Comparison of ENCODE assay signal across 8 cellular contexts in genomic region chr19:9768175-9769112, GRCh38. TPM values are rescaled to one million over a fixed set of nuclear protein-coding genes. Genes with fewer than 3 reads are reported as not detected.
A peak's percentile ranks its signal among the peaks of the same experiment; 100 is the strongest.
DNase-seq lines count a peak whose midpoint lies in the region; ATAC-seq and TF ChIP-seq lines count a peak whose summit lies in the region.

Gene ZNF846, minus strand, starts transcription at chr19:9768738. Its CDS starts 3,788 bp downstream, at chr19:9764950.

- intact Hi-C loops in IMR-90 (cut with micrococcal nuclease) = loop anchor here (1.0 kb wide), 3 partner anchors 17 to 147 kb away; partner anchors contain the start of genes ZNF561 and ZNF562

- H3K27me3 Mint-ChIP-seq in activated T-cell treated with anti-CD3 and anti-CD28 coated beads, Interleukin-2, amount 50 U/mL, for 24 hours = no peaks in the 10 kb centered on the region

- peak within 1 kb of the TSS; percentile 95 for H2AFZ ChIP-seq in IMR-90 (replicated peaks; ENCODE audit: low read length, poor library complexity)

- H3K9me3 ChIP-seq in IMR-90 (ENCODE audit: control insufficient read depth, insufficient read depth, low read length) = peaks cover 2% of the 10 kb centered on the region; the same call in 1 of the 2 replicates

- no peaks in the 10 kb centered on the region for H3K9me1 ChIP-seq in IMR-90 (ENCODE audit: insufficient read depth, low read length)

- in situ Hi-C loops in IMR-90 (cut with MboI; ENCODE audit: low sequenced_read_pairs) = no loop called here

- H3K23ac ChIP-seq in IMR-90 (ENCODE audit: low read depth, low read length) = peak within 1 kb of the TSS; percentile 87

- peak within 1 kb of the TSS; percentile 98 for H3K4ac ChIP-seq in IMR-90 (ENCODE audit: low read depth, low read length)

- WGBS in IMR-90 (ENCODE audit: extremely low coverage in 2 of 2, insufficient read length in 1 of 2), 2 experiments = 0% methylated on average over 49 of the region's 65 CpGs; no CpG with 5 or more reads in 1 of the 2 experiments

- H3K56ac ChIP-seq in IMR-90 (ENCODE audit: extremely low read depth, insufficient read depth, low read length) = peak within 1 kb of the TSS; percentile 96

- H4K91ac ChIP-seq in IMR-90 (ENCODE audit: insufficient read depth, low read depth, low read length) = peak within 1 kb of the TSS; percentile 96

- no peaks in the 10 kb centered on the region for H4K20me1 ChIP-seq in IMR-90 (ENCODE audit: insufficient read depth, low read length)

- H2BK120ac ChIP-seq in IMR-90 (ENCODE audit: low read depth, low read length) = peak within 1 kb of the TSS; percentile 93

- H3K27ac ChIP-seq in IMR-90 (ENCODE audit: insufficient read depth, low read length) = peak within 1 kb of the TSS; percentile 94

- TF ChIP-seq RAD21 in IMR-90 (IDR thresholded peaks at IDR 0.05; ENCODE audit: low read length) = no peak

- peak within 1 kb of the TSS; percentile 47 for H2AK9ac ChIP-seq in IMR-90 (replicated peaks; ENCODE audit: low read depth, low read length, poor library complexity)

- peak within 1 kb of the TSS; percentile 99 for H3K27ac Mint-ChIP-seq in activated T-cell treated with anti-CD3 and anti-CD28 coated beads, Interleukin-2, amount 50 U/mL, for 24 hours

- TF ChIP-seq POLR2A in IMR-90 (IDR thresholded peaks at IDR 0.05; ENCODE audit: low read depth, low read length) = peak; percentile 19; the same call in 1 of the 2 replicates

- peak within 1 kb of the TSS; percentile 92 for H3K4me3 Mint-ChIP-seq in activated T-cell treated with anti-CD3 and anti-CD28 coated beads, Interleukin-2, amount 50 U/mL, for 24 hours

- no peaks in the 10 kb centered on the region for H3K27me3 ChIP-seq in IMR-90 (ENCODE audit: control insufficient read depth, insufficient read depth, low read length)

- CTCF ChIA-PET in IMR-90 (lab: Yijun Ruan, JAX) = interaction anchor here (1.0 kb wide), 1 partner anchor 142 kb away, joined by 3 read pairs; no protein-coding TSS in a partner anchor

- peak within 1 kb of the TSS; percentile 66; the same call in 1 of the 3 replicates for H2BK15ac ChIP-seq in IMR-90 (ENCODE audit: low read depth, low read length)

- H3K4me2 ChIP-seq in IMR-90 (ENCODE audit: low read depth, low read length) = peak within 1 kb of the TSS; percentile 82

- H3K4me1 Mint-ChIP-seq in activated T-cell treated with anti-CD3 and anti-CD28 coated beads, Interleukin-2, amount 50 U/mL, for 24 hours (ENCODE audit: low read depth) = peaks cover 10% of the 10 kb centered on the region

- H3K18ac ChIP-seq in IMR-90 (ENCODE audit: low read depth, low read length) = peak within 1 kb of the TSS; percentile 98

- POLR2A ChIA-PET in IMR-90 (lab: Charles Lee; ENCODE audit: unreplicated experiment) = no interaction called here

- BruUV-seq in IMR-90 (replicated peaks; lab: Mats Ljungman, UMichigan) = no TSS peak

- peaks cover 32% of the 10 kb centered on the region for H3K36me3 Mint-ChIP-seq in activated T-cell treated with anti-CD3 and anti-CD28 coated beads, Interleukin-2, amount 50 U/mL, for 24 hours (ENCODE audit: low read depth)

- H3K9me3 Mint-ChIP-seq in activated T-cell treated with anti-CD3 and anti-CD28 coated beads, Interleukin-2, amount 50 U/mL, for 24 hours = peaks cover 11% of the 10 kb centered on the region

- peak within 1 kb of the TSS; percentile 47 for H2AK5ac ChIP-seq in IMR-90 (ENCODE audit: low read depth, low read length)

- no peak for TF ChIP-seq CTCF in IMR-90 (conservative IDR thresholded peaks at IDR 0.05; ENCODE audit: low read depth, low read length)
- TF ChIP-seq CTCF in epithelial cell of proximal tubule (conservative IDR thresholded peaks at IDR 0.05; ENCODE audit: low read depth, low read length) = no peak

- no peaks in the 10 kb centered on the region for H3K4me1 ChIP-seq in IMR-90 (ENCODE audit: control insufficient read depth, insufficient read depth, low read length)

- H4K8ac ChIP-seq in IMR-90 (ENCODE audit: low read depth in 2 of 2, low read length in 2 of 2) = peak within 1 kb of the TSS; percentile 89 to 98

- peak within 1 kb of the TSS; percentile 94 for H2BK5ac ChIP-seq in IMR-90 (ENCODE audit: low read depth, low read length, poor library complexity, severe bottlenecking)

- peak within 1 kb of the TSS; percentile 70 for H2BK20ac ChIP-seq in IMR-90 (ENCODE audit: low read depth, low read length)

- DNase-seq in DMS 273 treated with DMSO at 0.1 percent for 48 hours (lab: John Stamatoyannopoulos, UW) (peak; percentile 88), IMR-90 (peak; percentile 96), OCI-M1 (lab: John Stamatoyannopoulos, UW) (peak; percentile 99), epithelial cell of proximal tubule (ENCODE audit: low read depth) (peak; percentile 82), mucosa of gallbladder (ENCODE audit: low spot score) (peak; percentile 95)
- DNase-seq in activated T-cell treated with anti-CD3 and anti-CD28 coated beads, Interleukin-2, amount 50 U/mL, for 24 hours = peak; percentile 96
- peak; percentile 88 for DNase-seq in stimulated activated CD8-positive, alpha-beta memory T cell treated with anti-CD3 and anti-CD28 coated beads, Interleukin-4, amount 100 ng/mL, for 24 hours (ENCODE audit: low read depth)

- dilution Hi-C loops in IMR-90 (cut with HindIII; ENCODE audit: low sequenced_read_pairs, unreplicated experiment) = no loop called here

- H3K36me3 ChIP-seq in IMR-90 (ENCODE audit: control insufficient read depth, insufficient read depth, low read length) = peaks cover 2% of the 10 kb centered on the region; the same call in 1 of the 2 replicates

- H3K79me1 ChIP-seq in IMR-90 (ENCODE audit: low read depth in 1 of 2, low read length in 2 of 2) = peaks cover 9 to 15% of the 10 kb centered on the region in 2 experiments; a peak in 3 of 4 replicates

- H3K9ac ChIP-seq in IMR-90 (ENCODE audit: low read depth, low read length) = peak within 1 kb of the TSS; percentile 96

- peak within 1 kb of the TSS; percentile 99 for H3K14ac ChIP-seq in IMR-90 (replicated peaks; ENCODE audit: low read depth, low read length)

- H3K4me3 ChIP-seq in IMR-90 (ENCODE audit: insufficient read depth, low read depth, low read length) (peak within 1 kb of the TSS; percentile 83), epithelial cell of proximal tubule (ENCODE audit: low read depth, low read length) (peak within 1 kb of the TSS; percentile 71)

- peak within 1 kb of the TSS; percentile 99 for H4K5ac ChIP-seq in IMR-90 (ENCODE audit: low read depth, low read length)

- ATAC-seq in GM21526 (IDR thresholded peaks at IDR 0.05; ENCODE audit: low FRiP score, unreplicated experiment) = peak; percentile 97
- ATAC-seq in IMR-90 (ENCODE audit: low read depth) = peak; percentile 98

TF ChIP-seq in IMR-90, 13 proteins besides CTCF, POLR2A, EP300 and RAD21:
- TF ChIP-seq CEBPB (IDR thresholded peaks at IDR 0.05; ENCODE audit: low read depth, low read length) (peak; percentile 55; the same call in 1 of the 2 replicates), ELK1 (IDR thresholded peaks at IDR 0.05; ENCODE audit: borderline replicate concordance, low read depth, low read length) (no peak), NFE2L2 (IDR thresholded peaks at IDR 0.05; ENCODE audit: low read depth, low read length) (no peak), MXI1 (IDR thresholded peaks at IDR 0.05; ENCODE audit: borderline replicate concordance, low read depth, low read length) (peak; percentile 52; the same call in 1 of the 2 replicates), MAFK (IDR thresholded peaks at IDR 0.05; ENCODE audit: low read depth, low read length) (no peak), RCOR1 (IDR thresholded peaks at IDR 0.05; ENCODE audit: insufficient replicate concordance, low read length) (no peak), BHLHE40 (IDR thresholded peaks at IDR 0.05; ENCODE audit: low read depth, low read length) (peak; percentile 17; the same call in 1 of the 2 replicates), MAZ (IDR thresholded peaks at IDR 0.05; ENCODE audit: borderline replicate concordance, low read depth, low read length) (peak; percentile 78; the same call in 1 of the 2 replicates), FOS (IDR thresholded peaks at IDR 0.05; ENCODE audit: low read depth, low read length) (no peak), USF2 (IDR thresholded peaks at IDR 0.05; ENCODE audit: low read depth, low read length) (no peak), CHD1 (IDR thresholded peaks at IDR 0.05; ENCODE audit: low read depth, low read length) (no peak), SMC3 (IDR thresholded peaks at IDR 0.05; ENCODE audit: low read depth, low read length) (peak; percentile 12), RFX5 (IDR thresholded peaks at IDR 0.05; ENCODE audit: low read depth, low read length) (no peak)

RNA-seq across cellular contexts. Expression of gene ZNF846, which starts in this region (rescaled TPM):
- 5.3 and 6.5 TPM in 2 replicates for total RNA-seq in IMR-90 (2012; rRNA removed)
- 4.6 and 5.7 TPM in 2 replicates for polyA plus RNA-seq in IMR-90 (2012; rRNA removed)
- polyA plus RNA-seq in IMR-90 (2012; cell fraction: cytosol; rRNA removed) = 1.8 and 3.1 TPM in 2 replicates
- 2.5 and 17.6 TPM in 2 replicates for polyA plus RNA-seq in IMR-90 (2012; cell fraction: nucleus; rRNA removed; ENCODE audit: low replicate concordance)
- total RNA-seq in epithelial cell of proximal tubule = 3.8 and 7.7 TPM in 2 replicates
- 25.0 TPM for total RNA-seq in mucosa of gallbladder

Comparison
In these comparisons a context has a peak if more than half of its experiments do, and no peak if none do; other contexts are left out.
1. Peak in every context shown above with its lines: DNase-seq, ATAC-seq, H3K4me3 ChIP-seq and H3K27ac ChIP-seq.